In the genomic region with DNA sequence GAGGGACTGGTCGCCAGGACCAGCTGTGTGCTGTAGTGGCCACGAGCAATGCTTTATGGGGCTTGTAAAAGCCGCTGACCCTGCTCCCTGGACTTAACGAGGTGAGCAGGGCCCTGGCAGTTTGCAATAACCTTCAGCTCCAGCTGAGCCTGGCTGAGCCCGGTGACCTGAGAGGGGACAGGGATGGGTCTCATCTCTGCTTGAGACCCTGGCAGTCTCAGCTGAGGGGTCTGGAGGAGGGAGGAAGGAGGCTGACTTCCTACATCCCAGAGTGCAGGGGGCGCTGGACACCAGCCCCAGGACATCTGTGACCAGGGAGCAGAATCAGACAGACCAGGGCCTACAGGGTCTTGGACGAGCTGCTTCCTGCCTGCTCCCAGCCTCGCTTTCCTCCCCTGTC, we compare ENCODE assay signal across 1 cellular context.
TF ChIP-seq lines count a peak whose summit lies in the region.

No MANE protein-coding gene starts in this region.

TF ChIP-seq in H1, 55 proteins besides CTCF, POLR2A, EP300 and RAD21:
- TF ChIP-seq RFX5 (IDR thresholded peaks at IDR 0.05; ENCODE audit: borderline replicate concordance, low read depth, low read length) (no peak), ASH2L (IDR thresholded peaks at IDR 0.05; ENCODE audit: low read length) (no peak), RBBP5 (IDR thresholded peaks at IDR 0.05; ENCODE audit: borderline replicate concordance, low read depth, low read length) (no peak), SIRT6 (IDR thresholded peaks at IDR 0.05; ENCODE audit: low read length) (no peak), SP4 (IDR thresholded peaks at IDR 0.05; ENCODE audit: low read length) (no peak), SP2 (IDR thresholded peaks at IDR 0.05; ENCODE audit: low read length) (no peak), PHF8 (conservative IDR thresholded peaks at IDR 0.05; ENCODE audit: low read depth, low read length) (no peak), SP1 (IDR thresholded peaks at IDR 0.05; ENCODE audit: low read depth, low read length) (no peak), POLR2AphosphoS5 (IDR thresholded peaks at IDR 0.05; ENCODE audit: low read depth, low read length) (no peak), CTBP2 (IDR thresholded peaks at IDR 0.05; ENCODE audit: borderline replicate concordance, insufficient read depth, insufficient read length, low read length) (no peak)
- TF ChIP-seq, protein P1, sequence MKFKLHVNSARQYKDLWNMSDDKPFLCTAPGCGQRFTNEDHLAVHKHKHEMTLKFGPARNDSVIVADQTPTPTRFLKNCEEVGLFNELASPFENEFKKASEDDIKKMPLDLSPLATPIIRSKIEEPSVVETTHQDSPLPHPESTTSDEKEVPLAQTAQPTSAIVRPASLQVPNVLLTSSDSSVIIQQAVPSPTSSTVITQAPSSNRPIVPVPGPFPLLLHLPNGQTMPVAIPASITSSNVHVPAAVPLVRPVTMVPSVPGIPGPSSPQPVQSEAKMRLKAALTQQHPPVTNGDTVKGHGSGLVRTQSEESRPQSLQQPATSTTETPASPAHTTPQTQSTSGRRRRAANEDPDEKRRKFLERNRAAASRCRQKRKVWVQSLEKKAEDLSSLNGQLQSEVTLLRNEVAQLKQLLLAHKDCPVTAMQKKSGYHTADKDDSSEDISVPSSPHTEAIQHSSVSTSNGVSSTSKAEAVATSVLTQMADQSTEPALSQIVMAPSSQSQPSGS (IDR thresholded peaks at IDR 0.05; ENCODE audit: low read length): no peak
- TF ChIP-seq, protein P2, sequence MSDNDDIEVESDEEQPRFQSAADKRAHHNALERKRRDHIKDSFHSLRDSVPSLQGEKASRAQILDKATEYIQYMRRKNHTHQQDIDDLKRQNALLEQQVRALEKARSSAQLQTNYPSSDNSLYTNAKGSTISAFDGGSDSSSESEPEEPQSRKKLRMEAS (IDR thresholded peaks at IDR 0.05): no peak
TF ChIP-seq in H1: peak in this region for 0.
